In genomic region chr12:122753213-122753571, GRCh38 we compare ENCODE assay signal across 8 cellular contexts. TPM values are rescaled to one million over a fixed set of nuclear protein-coding genes. Genes with fewer than 3 reads are reported as not detected.
DNase-seq lines count a peak whose midpoint lies in the region; ATAC-seq and TF ChIP-seq lines count a peak whose summit lies in the region.

No MANE protein-coding gene starts in this region.

- H3K27ac Mint-ChIP-seq in T-helper 17 cell, result peak overlapping the region; percentile 95

- H3K36me3 ChIP-seq in gastroesophageal sphincter, result peaks cover 0 to 44% of the 10 kb centered on the region in 2 donors

- TF ChIP-seq CTCF in gastroesophageal sphincter (IDR thresholded peaks at IDR 0.05), result no peak

- H3K9me3 Mint-ChIP-seq in activated T-cell treated with anti-CD3 and anti-CD28 coated beads, Interleukin-2, amount 50 U/mL, for 4 hours, result no peaks in the 10 kb centered on the region

- no peaks in the 10 kb centered on the region for H3K27me3 Mint-ChIP-seq in activated T-cell treated with anti-CD3 and anti-CD28 coated beads, Interleukin-2, amount 50 U/mL, for 4 hours (ENCODE audit: low read depth)
- no peaks in the 10 kb centered on the region for H3K27me3 Mint-ChIP-seq in T-helper 17 cell

- H3K9me3 ChIP-seq in T-helper 17 cell (ENCODE audit: control insufficient read depth, low read length, poor library complexity, severe bottlenecking), result no peaks in the 10 kb centered on the region
- H3K9me3 ChIP-seq in gastroesophageal sphincter, result no peaks in the 10 kb centered on the region

- 1 to 2% methylated on average over 7 of the region's 8 CpGs for WGBS in gastroesophageal sphincter (ENCODE audit: low coverage in 1 of 2), 2 donors

- peaks cover 36% of the 10 kb centered on the region for H3K36me3 Mint-ChIP-seq in activated T-cell treated with anti-CD3 and anti-CD28 coated beads, Interleukin-2, amount 50 U/mL, for 4 hours (ENCODE audit: insufficient read depth)
- H3K36me3 Mint-ChIP-seq in T-helper 17 cell (ENCODE audit: low read depth), result peaks cover 13% of the 10 kb centered on the region

- peak; percentile 11 for DNase-seq in activated T-cell treated with anti-CD3 and anti-CD28 coated beads, Interleukin-2, amount 50 U/mL, for 4 hours
- DNase-seq in activated T-cell treated with anti-CD3 and anti-CD28 coated beads for 4 hours (no peak), T-helper 17 cell (no peak), skeletal muscle cell (ENCODE audit: low read depth) (no peak), ecto neural progenitor cell (ENCODE audit: low spot score) (no peak)

- H3K4me3 Mint-ChIP-seq in activated T-cell treated with anti-CD3 and anti-CD28 coated beads, Interleukin-2, amount 50 U/mL, for 4 hours, result peak overlapping the region; percentile 95
- H3K4me3 Mint-ChIP-seq in T-helper 17 cell, result peak overlapping the region; percentile 98

- H3K27me3 ChIP-seq in gastroesophageal sphincter, result no peaks in the 10 kb centered on the region

- no peak for TF ChIP-seq EP300 in gastroesophageal sphincter (IDR thresholded peaks at IDR 0.05)

- H3K4me3 ChIP-seq in gastroesophageal sphincter (peak overlapping the region; percentile 53 to 93), skeletal muscle cell (ENCODE audit: low read depth, low read length) (peak overlapping the region; percentile 95)

- H3K27ac ChIP-seq in gastroesophageal sphincter, result peak overlapping the region in 3 of 4 donors; percentile 83 to 86 (median 86)

- H3K4me1 ChIP-seq in gastroesophageal sphincter, result peaks cover 5 to 42% (median 7%) of the 10 kb centered on the region in 3 donors

- TF ChIP-seq POLR2A in gastroesophageal sphincter (IDR thresholded peaks at IDR 0.05), result no peak

- H3K4me1 Mint-ChIP-seq in activated T-cell treated with anti-CD3 and anti-CD28 coated beads, Interleukin-2, amount 50 U/mL, for 4 hours (ENCODE audit: low read depth), result peaks cover 54% of the 10 kb centered on the region
- H3K4me1 Mint-ChIP-seq in T-helper 17 cell, result peaks cover 45% of the 10 kb centered on the region

- ATAC-seq in activated T-cell treated with anti-CD3 and anti-CD28 coated beads, Interleukin-2, amount 50 U/mL, for 4 hours, result no peak
- ATAC-seq in T-helper 17 cell, result no peak
- no peak for ATAC-seq in gastroesophageal sphincter
- ATAC-seq in GM21737 (IDR thresholded peaks at IDR 0.05; ENCODE audit: unreplicated experiment), result no peak
- no peak for ATAC-seq in HG03342 (IDR thresholded peaks at IDR 0.05; ENCODE audit: unreplicated experiment)

RNA-seq across cellular contexts. Expression of gene DENR, which starts 0.6 kb away (rescaled TPM):
- 10 to 100 TPM; 88.1 to 92.9 (median 90.2) TPM for total RNA-seq in activated T-cell treated with anti-CD3 and anti-CD28 coated beads, Interleukin-2, amount 50 U/mL, for 4 hours
- total RNA-seq in T-helper 17 cell (10 to 100 TPM; 35.5 to 37.3 TPM), gastroesophageal sphincter (10 to 100 TPM; 22.9 to 31.5 (median 23.9) TPM)

RNA-seq across cellular contexts. Expression of gene CCDC62, which starts 21.2 kb away (rescaled TPM):
- 1 to 10 TPM in 1 of 3 donors, under 1 TPM in 2; 0.40 to 1.3 (median 0.43) TPM for total RNA-seq in activated T-cell treated with anti-CD3 and anti-CD28 coated beads, Interleukin-2, amount 50 U/mL, for 4 hours
- under 1 TPM; 0.35 to 0.63 TPM for total RNA-seq in T-helper 17 cell
- 1 to 10 TPM in 1 of 4 donors, under 1 TPM in 3; 0.23 to 1.2 (median 0.61) TPM for total RNA-seq in gastroesophageal sphincter

RNA-seq across cellular contexts. Expression of gene HCAR1, which starts 22.5 kb away (rescaled TPM):
- under 1 TPM; 0.24 to 0.61 (median 0.40) TPM for total RNA-seq in activated T-cell treated with anti-CD3 and anti-CD28 coated beads, Interleukin-2, amount 50 U/mL, for 4 hours
- total RNA-seq in T-helper 17 cell (not detected), gastroesophageal sphincter (under 1 TPM in 3 of 4 donors, not detected in 1; 0.08 to 0.27 (median 0.16) TPM)

RNA-seq across cellular contexts. Expression of gene HCAR3, which starts 36.6 kb away (rescaled TPM):
- not detected for total RNA-seq in activated T-cell treated with anti-CD3 and anti-CD28 coated beads, Interleukin-2, amount 50 U/mL, for 4 hours
- total RNA-seq in T-helper 17 cell (1 to 10 TPM in 1 of 2 donors, under 1 TPM in 1; 0.39 to 1.3 TPM), gastroesophageal sphincter (not detected)

RNA-seq across cellular contexts. Expression of gene HCAR2, which starts 50.0 kb away (rescaled TPM):
- not detected for total RNA-seq in activated T-cell treated with anti-CD3 and anti-CD28 coated beads, Interleukin-2, amount 50 U/mL, for 4 hours
- under 1 TPM in 1 of 2 donors, not detected in 1; 0.99 TPM for total RNA-seq in T-helper 17 cell
- 1 to 10 TPM in 1 of 4 donors, under 1 TPM in 1, not detected in 2; 0.54 to 3.4 TPM for total RNA-seq in gastroesophageal sphincter
